Comparison of ENCODE assay signal across 8 cellular contexts in the genomic region with DNA sequence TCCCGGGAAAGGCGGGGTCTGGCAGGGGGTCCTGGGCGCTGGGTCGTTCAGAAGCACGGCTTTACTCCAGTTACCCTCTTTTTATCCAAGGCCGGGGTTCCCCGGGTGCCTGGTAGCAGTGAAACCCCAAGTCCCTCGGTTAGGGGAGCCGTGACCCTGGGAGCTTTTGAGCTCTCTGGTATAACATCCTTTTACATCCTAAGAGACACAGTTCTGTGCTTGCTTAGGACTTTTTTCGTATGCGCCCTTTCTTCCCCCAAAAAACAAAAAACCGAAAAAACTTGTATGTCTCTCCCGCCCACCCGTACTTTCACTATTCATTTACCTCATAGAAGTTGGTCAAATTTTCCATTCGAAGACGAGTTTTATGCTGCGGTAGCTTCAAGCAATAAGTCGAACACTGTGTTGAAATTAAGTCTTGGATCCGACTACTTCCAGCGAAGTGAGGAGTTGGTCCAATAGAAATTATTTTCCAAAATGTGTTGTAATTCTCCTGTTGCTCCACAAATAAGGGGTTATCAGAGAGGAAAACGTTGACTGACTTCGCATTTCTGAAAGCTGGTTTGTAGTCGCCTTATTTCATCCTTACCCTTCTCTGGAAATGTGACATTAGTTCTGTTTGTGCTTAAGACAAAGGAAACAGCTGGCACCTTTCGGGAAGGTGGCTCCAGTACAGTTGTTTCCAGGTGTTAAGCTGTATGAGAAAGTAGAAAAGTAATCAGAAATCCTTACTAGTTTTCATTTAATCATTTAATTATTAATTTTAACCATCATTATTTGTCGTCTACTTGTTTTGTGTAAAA. TPM values are rescaled to one million over a fixed set of nuclear protein-coding genes. Genes with fewer than 3 reads are reported as not detected.
DNase-seq lines count a peak whose midpoint lies in the region; ATAC-seq, FAIRE-seq and TF ChIP-seq lines count a peak whose summit lies in the region.

No MANE protein-coding gene starts in this region.

- DNase-seq in 8988T (peak; percentile 31), NCI-H748 (lab: John Stamatoyannopoulos, UW; ENCODE audit: unreplicated experiment) (peak; percentile 69), heart right ventricle (peak in 1 of 2 donors; percentile 24), renal cortical epithelial cell (ENCODE audit: low read depth) (peak; percentile 70), RCC 7860 (ENCODE audit: low spot score) (no peak)
- DNase-seq in activated naive CD8-positive, alpha-beta T cell treated with anti-CD3 and anti-CD28 coated beads, Interleukin-2, amount 10 ng/mL, durations not matched to agents 7 days and 5 days, result no peak

- peak overlapping the region; percentile 85 for H3K27ac Mint-ChIP-seq in activated naive CD8-positive, alpha-beta T cell treated with anti-CD3 and anti-CD28 coated beads, Interleukin-2, amount 10 ng/mL, durations not matched to agents 7 days and 5 days

- H3K36me3 ChIP-seq in heart right ventricle, result peaks cover 0 to 3% (median 0%) of the 10 kb centered on the region in 9 donors

- peaks cover 2% of the 10 kb centered on the region for H3K27me3 Mint-ChIP-seq in activated naive CD8-positive, alpha-beta T cell treated with anti-CD3 and anti-CD28 coated beads, Interleukin-2, amount 10 ng/mL, durations not matched to agents 7 days and 5 days

- intact Hi-C loops in heart right ventricle (cut with DNase I), result loop anchor here in 1 of 10 donors (10.0 kb wide), 1 partner anchor 206 kb away; no protein-coding TSS in a partner anchor

- POLR2A ChIA-PET in activated naive CD8-positive, alpha-beta T cell treated with anti-CD3 and anti-CD28 coated beads, Interleukin-2, amount 10 ng/mL, durations not matched to agents 7 days and 5 days (lab: Charles Lee), result interaction anchor here (0.8 to 2.0 kb wide), 9 partner anchors 10 to 497 kb away, joined by 3 to 10 read pairs (median 3); a partner anchor contains a TSS

- 2 to 3% methylated on average over 24 to 25 of the region's 25 CpGs for WGBS in heart right ventricle, 2 donors

- peaks cover 34% of the 10 kb centered on the region for H3K4me1 Mint-ChIP-seq in activated naive CD8-positive, alpha-beta T cell treated with anti-CD3 and anti-CD28 coated beads, Interleukin-2, amount 10 ng/mL, durations not matched to agents 7 days and 5 days

- ATAC-seq in GM18502 (IDR thresholded peaks at IDR 0.05; ENCODE audit: poor library complexity, unreplicated experiment), result peak; percentile 17
- peak; percentile 7 for ATAC-seq in HG02970 (IDR thresholded peaks at IDR 0.05; ENCODE audit: low FRiP score, unreplicated experiment)
- peak; percentile 12 for ATAC-seq in activated naive CD8-positive, alpha-beta T cell treated with anti-CD3 and anti-CD28 coated beads, Interleukin-2, amount 10 ng/mL, durations not matched to agents 7 days and 5 days (ENCODE audit: low read depth)
- ATAC-seq in heart right ventricle, result peak in 7 of 8 donors; percentile 3 to 37 (median 22)

- peak overlapping the region; percentile 88 to 99 (median 97) for H3K27ac ChIP-seq in heart right ventricle

- H3K27me3 ChIP-seq in heart right ventricle, result no peaks in the 10 kb centered on the region

- H3K4me3 Mint-ChIP-seq in activated naive CD8-positive, alpha-beta T cell treated with anti-CD3 and anti-CD28 coated beads, Interleukin-2, amount 10 ng/mL, durations not matched to agents 7 days and 5 days, result peak overlapping the region; percentile 78

- H3K9me3 ChIP-seq in heart right ventricle, result no peaks in the 10 kb centered on the region

- H3K4me1 ChIP-seq in heart right ventricle, result peaks cover 0 to 71% (median 26%) of the 10 kb centered on the region in 9 donors

- H3K36me3 Mint-ChIP-seq in activated naive CD8-positive, alpha-beta T cell treated with anti-CD3 and anti-CD28 coated beads, Interleukin-2, amount 10 ng/mL, durations not matched to agents 7 days and 5 days, result peaks cover 8% of the 10 kb centered on the region

- peak overlapping the region; percentile 81 to 99 (median 94) for H3K4me3 ChIP-seq in heart right ventricle

- TF ChIP-seq CTCF in heart right ventricle (IDR thresholded peaks at IDR 0.05), result no peak

- FAIRE-seq in RCC 7860 (lab: Jason Lieb, UNC), result no peak

- no peaks in the 10 kb centered on the region for H3K9me3 Mint-ChIP-seq in activated naive CD8-positive, alpha-beta T cell treated with anti-CD3 and anti-CD28 coated beads, Interleukin-2, amount 10 ng/mL, durations not matched to agents 7 days and 5 days

RNA-seq across cellular contexts. Expression of a gene that starts 0.8 kb away (rescaled TPM):
- total RNA-seq in activated naive CD8-positive, alpha-beta T cell treated with anti-CD3 and anti-CD28 coated beads, Interleukin-2, amount 10 ng/mL, durations not matched to agents 7 days and 5 days, result 10 to 100 TPM; 19.2 to 19.5 TPM
- total RNA-seq in heart right ventricle, result 10 to 100 TPM in 6 of 10 donors, 1 to 10 TPM in 4; 6.2 to 22.0 (median 11.7) TPM
- 1 to 10 TPM; 6.6 to 8.9 TPM for polyA plus RNA-seq in heart right ventricle
- total RNA-seq in renal cortical epithelial cell, result 41.3 and 50.5 TPM in 2 replicates

Comparison
In these comparisons a context has a peak if more than half of its experiments do, and no peak if none do; other contexts are left out.
1. DNase-seq: peak in 8988T (single experiment), NCI-H748 (single experiment) and renal cortical epithelial cell (single experiment); none in activated naive CD8-positive, alpha-beta T cell treated with anti-CD3 and anti-CD28 coated beads, Interleukin-2, amount 10 ng/mL, durations not matched to agents 7 days and 5 days (single experiment) and RCC 7860 (single experiment).
2. Peak in every context shown above with its lines, with median percentiles within 50 percentile points of each other: ATAC-seq.